In genomic region chr12:106211973-106212372, GRCh38 we compare ENCODE assay signal across 20 cellular contexts.
"Had no signal": no experiment of that assay in that cellular context is flagged by ENCODE, and none has a peak within 500 bp of the region (broad histone marks: within the 10 kb centered on the region; RNA-seq: fewer than 3 reads in every experiment).

No MANE protein-coding gene starts in this region.

- ATAC-seq: activated T-cell treated with anti-CD3 and anti-CD28 coated beads, Interleukin-2, amount 50 U/mL, for 72 hours; gastrocnemius medialis; natural killer cell treated with Interleukin-12 subunit alpha and Interleukin-12 subunit beta and Interleukin-15 and Interleukin-18, amount 100 ng/mL, for 72 hours had no signal

- H3K27ac Mint-ChIP-seq: activated CD4-positive, alpha-beta memory T cell treated with anti-CD3 and anti-CD28 coated beads for 36 hours; activated naive CD4-positive, alpha-beta T cell treated with anti-CD3 and anti-CD28 coated beads for 36 hours; activated naive CD8-positive, alpha-beta T cell treated with anti-CD3 and anti-CD28 coated beads, Interleukin-2, amount 10 ng/mL, durations not matched to agents 7 days and 5 days; activated T-cell treated with anti-CD3 and anti-CD28 coated beads, Interleukin-2, amount 50 U/mL, for 72 hours; natural killer cell treated with Interleukin-12 subunit alpha and Interleukin-12 subunit beta and Interleukin-15 and Interleukin-18, amount 100 ng/mL, for 72 hours had no signal

- H3K4me3 Mint-ChIP-seq: activated CD4-positive, alpha-beta memory T cell treated with anti-CD3 and anti-CD28 coated beads for 36 hours; activated naive CD4-positive, alpha-beta T cell treated with anti-CD3 and anti-CD28 coated beads for 36 hours; activated naive CD8-positive, alpha-beta T cell treated with anti-CD3 and anti-CD28 coated beads, Interleukin-2, amount 10 ng/mL, durations not matched to agents 7 days and 5 days; activated T-cell treated with anti-CD3 and anti-CD28 coated beads, Interleukin-2, amount 50 U/mL, for 72 hours; central memory CD8-positive, alpha-beta T cell; natural killer cell treated with Interleukin-12 subunit alpha and Interleukin-12 subunit beta and Interleukin-15 and Interleukin-18, amount 100 ng/mL, for 72 hours had no signal

- DNase-seq: activated CD4-positive, alpha-beta memory T cell treated with anti-CD3 and anti-CD28 coated beads for 36 hours; activated CD4-positive, alpha-beta T cell treated with anti-CD3 and anti-CD28 coated beads for 48 hours; activated effector memory CD4-positive, alpha-beta T cell treated with Interleukin-2 at 50 U/mL for 16 hours; activated naive CD4-positive, alpha-beta T cell treated with anti-CD3 and anti-CD28 coated beads for 36 hours; activated naive CD8-positive, alpha-beta T cell treated with anti-CD3 and anti-CD28 coated beads, Interleukin-2, amount 10 ng/mL, durations not matched to agents 7 days and 5 days; activated T-cell treated with anti-CD3 and anti-CD28 coated beads, Interleukin-2, amount 50 U/mL, for 72 hours; amniotic stem cell; colonic mucosa; esophagus squamous epithelium; gastrocnemius medialis; hippocampal formation; midbrain; sigmoid colon; stimulated activated CD4-positive, alpha-beta T cell treated with anti-CD3 and anti-CD28 coated beads, Interleukin-4, amount 100 ng/mL, for 24 hours; stimulated activated naive CD4-positive, alpha-beta T cell treated with Interleukin-2 at 50 U/mL for 16 hours; upper lobe of left lung had no signal

- H3K4me1 ChIP-seq: breast epithelium, colonic mucosa, esophagus squamous epithelium, gastrocnemius medialis, sigmoid colon, upper lobe of left lung had no signal

- H3K27me3 ChIP-seq: breast epithelium, colonic mucosa, gastrocnemius medialis, upper lobe of left lung had no signal

- H3K9me3 Mint-ChIP-seq: activated naive CD8-positive, alpha-beta T cell treated with anti-CD3 and anti-CD28 coated beads, Interleukin-2, amount 10 ng/mL, durations not matched to agents 7 days and 5 days; activated T-cell treated with anti-CD3 and anti-CD28 coated beads, Interleukin-2, amount 50 U/mL, for 72 hours; central memory CD8-positive, alpha-beta T cell; natural killer cell treated with Interleukin-12 subunit alpha and Interleukin-12 subunit beta and Interleukin-15 and Interleukin-18, amount 100 ng/mL, for 72 hours had no signal

- H3K9me3 ChIP-seq: colonic mucosa, esophagus squamous epithelium, gastrocnemius medialis, sigmoid colon, thoracic aorta had no signal

- H3K36me3 Mint-ChIP-seq: activated CD4-positive, alpha-beta memory T cell treated with anti-CD3 and anti-CD28 coated beads for 36 hours; activated naive CD8-positive, alpha-beta T cell treated with anti-CD3 and anti-CD28 coated beads, Interleukin-2, amount 10 ng/mL, durations not matched to agents 7 days and 5 days had no signal

- H3K27ac ChIP-seq: breast epithelium, colonic mucosa, esophagus squamous epithelium, gastrocnemius medialis, sigmoid colon, thoracic aorta, upper lobe of left lung had no signal

- H3K36me3 ChIP-seq: breast epithelium, colonic mucosa, esophagus squamous epithelium, gastrocnemius medialis, sigmoid colon, thoracic aorta, upper lobe of left lung had no signal

- H3K4me3 ChIP-seq: breast epithelium, colonic mucosa, esophagus squamous epithelium, gastrocnemius medialis, sigmoid colon, thoracic aorta, upper lobe of left lung had no signal

- H3K4me1 Mint-ChIP-seq: activated naive CD8-positive, alpha-beta T cell treated with anti-CD3 and anti-CD28 coated beads, Interleukin-2, amount 10 ng/mL, durations not matched to agents 7 days and 5 days; central memory CD8-positive, alpha-beta T cell had no signal
